ENCODE assay signal across 27 cellular contexts in genomic region chr7:159008055-159008405, GRCh38.
DNase-seq lines count a peak whose midpoint lies in the region; ATAC-seq and TF ChIP-seq lines count a peak whose summit lies in the region.
"Had no signal": no experiment of that assay in that cellular context is flagged by ENCODE, and none has a peak within 500 bp of the region (broad histone marks: within the 10 kb centered on the region; RNA-seq: fewer than 3 reads in every experiment).

No MANE protein-coding gene starts in this region.

- peak; percentile 34 for DNase-seq in NCI-H146 (lab: John Stamatoyannopoulos, UW)
- no peak for DNase-seq in NCI-H146 treated with DMSO at 0.1 percent for 48 hours (lab: John Stamatoyannopoulos, UW; ENCODE audit: unreplicated experiment)
- peak; percentile 91 for DNase-seq in NCI-H1092 treated with DMSO at 0.1 percent for 48 hours (lab: John Stamatoyannopoulos, UW)
- peak; percentile 18 for DNase-seq in sigmoid colon
- DNase-seq in left lung = no peak
- DNase-seq in iPS-NIHi7 (ENCODE audit: extremely low spot score) = no peak
- DNase-seq in colonic mucosa = no peak
- DNase-seq: 8988T; activated CD4-positive, alpha-beta T cell treated with anti-CD3 and anti-CD28 coated beads, Interleukin-2, amount 10 ng/mL, durations not matched to agents 7 days and 5 days; activated naive CD4-positive, alpha-beta T cell treated with Interleukin-2 at 50 U/mL for 16 hours; activated T-cell treated with anti-CD3 and anti-CD28 coated beads, Interleukin-2, amount 50 U/mL, for 72 hours; adrenal gland; brain microvascular endothelial cell; CD8-positive, alpha-beta T cell; effector memory CD4-positive, alpha-beta T cell; H7; islet precursor cell; mucosa of descending colon; NCI-H1048; NCI-H345; stimulated activated naive CD4-positive, alpha-beta T cell treated with Interleukin-2 at 50 U/mL for 16 hours; SW 1271; T-helper 9 cell had no signal

- H3K9me3 ChIP-seq in sigmoid colon = no peaks in the 10 kb centered on the region
- H3K9me3 ChIP-seq in left lung = no peaks in the 10 kb centered on the region
- H3K9me3 ChIP-seq in colonic mucosa = no peaks in the 10 kb centered on the region
- H3K9me3 ChIP-seq: adrenal gland, mucosa of descending colon had no signal

- TF ChIP-seq CTCF in VCaP (conservative IDR thresholded peaks at IDR 0.05) (no peak), sigmoid colon (IDR thresholded peaks at IDR 0.05) (no peak), left lung (IDR thresholded peaks at IDR 0.05) (no peak), colonic mucosa (IDR thresholded peaks at IDR 0.05) (no peak)

- no peak for TF ChIP-seq POLR2A in sigmoid colon (IDR thresholded peaks at IDR 0.05)

- H3K4me1 ChIP-seq in sigmoid colon (peaks cover 0 to 22% (median 21%) of the 10 kb centered on the region in 4 donors), left lung (peaks cover 5 to 8% of the 10 kb centered on the region in 2 donors), colonic mucosa (no peaks in the 10 kb centered on the region)
- H3K4me1 ChIP-seq: adrenal gland, parathyroid adenoma had no signal

- H3K27me3 ChIP-seq in sigmoid colon (no peaks in the 10 kb centered on the region), left lung (peaks cover 0 to 5% of the 10 kb centered on the region in 2 donors), colonic mucosa (no peaks in the 10 kb centered on the region)
- H3K27me3 ChIP-seq: adrenal gland, brain microvascular endothelial cell had no signal

- no peak for ATAC-seq in left lung
- ATAC-seq: activated T-cell treated with anti-CD3 and anti-CD28 coated beads, Interleukin-2, amount 50 U/mL, for 72 hours; CD8-positive, alpha-beta T cell; mucosa of descending colon; right cardiac atrium; WTC11 had no signal

- H3K27ac ChIP-seq in VCaP = peak overlapping the region; percentile 21; the same call in 1 of the 2 replicates
- no peak overlapping the region for H3K27ac ChIP-seq in sigmoid colon
- no peak overlapping the region for H3K27ac ChIP-seq in left lung
- no peak overlapping the region for H3K27ac ChIP-seq in colonic mucosa
- H3K27ac ChIP-seq: adrenal gland, brain microvascular endothelial cell, parathyroid adenoma had no signal

- WGBS in sigmoid colon, 2 donors = 51 to 70% methylated on average over 7 of the region's 7 CpGs

- H3K36me3 ChIP-seq in sigmoid colon (no peaks in the 10 kb centered on the region), left lung (no peaks in the 10 kb centered on the region), colonic mucosa (no peaks in the 10 kb centered on the region)
- H3K36me3 ChIP-seq: adrenal gland, brain microvascular endothelial cell had no signal

- H3K9ac ChIP-seq in colonic mucosa (ENCODE audit: low read depth in 2 of 2, low read length in 2 of 2) = no peak overlapping the region
- H3K9ac ChIP-seq: parathyroid adenoma had no signal

- H3K4me3 ChIP-seq in sigmoid colon (no peak overlapping the region), left lung (no peak overlapping the region), colonic mucosa (no peak overlapping the region)
- H3K4me3 ChIP-seq: adrenal gland, mucosa of descending colon had no signal

- intact Hi-C loops in sigmoid colon (cut with DNase I) (no loop called here), left lung (cut with DNase I) (no loop called here), colonic mucosa (cut with DNase I) (no loop called here)

- no peak for TF ChIP-seq EP300 in sigmoid colon (IDR thresholded peaks at IDR 0.05)

Comparison
In these comparisons a context has a peak if more than half of its experiments do, and no peak if none do; other contexts are left out.
1. DNase-seq: peak in NCI-H146 (single experiment), NCI-H1092 treated with DMSO at 0.1 percent for 48 hours (single experiment) and sigmoid colon (single experiment); none in NCI-H146 treated with DMSO at 0.1 percent for 48 hours (single experiment), left lung (0 of 2), iPS-NIHi7 (single experiment) and colonic mucosa (single experiment).